In the genomic region with DNA sequence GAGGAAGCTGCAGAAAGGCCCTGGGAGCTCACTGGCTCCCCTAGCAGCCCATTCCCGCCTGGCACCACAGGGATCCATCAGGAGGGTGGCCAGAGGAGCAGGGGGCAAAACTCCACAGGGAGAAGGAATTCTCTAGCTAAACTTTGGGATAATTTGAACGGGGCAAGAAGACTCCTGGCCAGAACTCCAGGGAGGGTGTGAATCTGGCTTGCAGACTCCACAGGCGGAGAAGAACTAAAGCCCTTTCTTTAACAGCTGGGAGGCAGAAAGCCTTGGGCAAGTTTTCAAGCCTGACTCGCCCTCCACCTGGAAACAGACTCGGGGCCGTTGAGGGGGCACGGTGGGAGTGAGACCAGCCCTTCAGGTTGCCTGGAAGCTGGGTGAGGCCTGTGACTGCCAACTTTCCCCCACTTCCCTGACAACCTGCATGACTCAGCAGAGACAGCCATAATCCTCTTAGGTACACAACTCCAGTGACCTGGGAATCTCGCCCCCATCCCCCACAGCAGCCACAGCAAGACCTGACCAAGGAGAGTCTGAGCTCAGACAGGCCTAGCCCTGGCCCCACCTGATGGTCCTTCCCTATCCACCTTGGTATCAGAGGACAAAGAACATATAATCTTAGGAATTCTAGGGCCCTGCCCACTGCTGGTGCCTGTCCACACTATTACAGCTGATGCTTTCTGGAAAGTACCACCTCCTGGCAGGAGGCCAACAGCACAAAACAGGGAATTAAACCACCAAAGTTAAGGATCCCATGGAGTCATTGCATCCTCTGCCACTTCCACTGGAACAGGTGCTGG, we compare ENCODE assay signal across 18 cellular contexts. TPM values are rescaled to one million over a fixed set of nuclear protein-coding genes. Genes with fewer than 3 reads are reported as not detected.
DNase-seq lines count a peak whose midpoint lies in the region; ATAC-seq and TF ChIP-seq lines count a peak whose summit lies in the region.
"Had no signal": no experiment of that assay in that cellular context is flagged by ENCODE, and none has a peak within 500 bp of the region (broad histone marks: within the 10 kb centered on the region; RNA-seq: fewer than 3 reads in every experiment).

No MANE protein-coding gene starts in this region.

- H3K79me2 ChIP-seq in GM23338 (replicated peaks; ENCODE audit: insufficient read depth): no peaks in the 10 kb centered on the region

- ATAC-seq in GM23338 (no peak), RWPE2 (ENCODE audit: low read depth) (peak; percentile 44), GM21390 (IDR thresholded peaks at IDR 0.05; ENCODE audit: unreplicated experiment) (no peak)
- ATAC-seq: left lung, pancreas, SK-N-SH treated with all-trans-retinoic acid at 6 μM for 48 hours had no signal

- H3K27me3 Mint-ChIP-seq in GM23338 (ENCODE audit: insufficient read depth, low read depth, poor library complexity): peaks cover 3% of the 10 kb centered on the region

- no peaks in the 10 kb centered on the region; the same call in 1 of the 2 replicates for H3K9me2 ChIP-seq in GM23338 (ENCODE audit: insufficient read depth)

- peaks cover 5% of the 10 kb centered on the region for H3K9me3 ChIP-seq in RWPE2 (ENCODE audit: severe bottlenecking)
- peaks cover 4% of the 10 kb centered on the region for H3K9me3 ChIP-seq in suprapubic skin
- H3K9me3 ChIP-seq: ascending aorta, pancreas had no signal

- WGBS in suprapubic skin: 37% methylated on average over 7 of the region's 8 CpGs

- H3K27ac ChIP-seq in GM23338 (ENCODE audit: low read depth) (no peak overlapping the region), RWPE2 (ENCODE audit: poor library complexity, severe bottlenecking) (peak overlapping the region; percentile 16), suprapubic skin (no peak overlapping the region)
- H3K27ac ChIP-seq: ascending aorta, coronary artery, left lung, pancreas had no signal

- H3K27me3 ChIP-seq in GM23338 (ENCODE audit: insufficient read depth) (no peaks in the 10 kb centered on the region), RWPE2 (ENCODE audit: insufficient read depth, poor library complexity, severe bottlenecking) (no peaks in the 10 kb centered on the region), suprapubic skin (no peaks in the 10 kb centered on the region)
- H3K27me3 ChIP-seq: ascending aorta, left lung, pancreas had no signal

- H3K4me1 Mint-ChIP-seq in GM23338: peaks cover 5% of the 10 kb centered on the region; the same call in 1 of the 3 replicates

- no peaks in the 10 kb centered on the region for H3F3A ChIP-seq in GM23338 (replicated peaks; ENCODE audit: low read depth)

- H2AFZ ChIP-seq in GM23338: peak overlapping the region; percentile 28; the same call in 1 of the 2 replicates

- no peak for TF ChIP-seq POLR2A in suprapubic skin (IDR thresholded peaks at IDR 0.05)

- peaks cover 22% of the 10 kb centered on the region for H3K9me3 Mint-ChIP-seq in GM23338

- no peak for TF ChIP-seq EP300 in suprapubic skin (IDR thresholded peaks at IDR 0.05)

- DNase-seq in GM23338 (ENCODE audit: low spot score) (no peak), RWPE2 (ENCODE audit: low spot score) (no peak), glomerular visceral epithelial cell (ENCODE audit: extremely low spot score) (peak; percentile 25), retinal pigment epithelial cell (ENCODE audit: low read depth) (peak; percentile 65), SKM-1 (lab: John Stamatoyannopoulos, UW; ENCODE audit: unreplicated experiment) (no peak), NCI-H1417 (lab: John Stamatoyannopoulos, UW) (no peak), suprapubic skin (ENCODE audit: low spot score in 2 of 2) (no peak)
- DNase-seq: activated effector memory CD4-positive, alpha-beta T cell treated with Interleukin-2 at 50 U/mL for 16 hours; erythroblast; Karpas-422; NCI-H446; pancreas; stimulated activated naive CD4-positive, alpha-beta T cell treated with Interleukin-2 at 50 U/mL for 16 hours had no signal

- TF ChIP-seq CTCF in GM23338 (conservative IDR thresholded peaks at IDR 0.05; ENCODE audit: low read depth in 2 of 2): no peak
- TF ChIP-seq CTCF in RWPE2 (IDR thresholded peaks at IDR 0.05; ENCODE audit: poor library complexity, severe bottlenecking): no peak
- TF ChIP-seq CTCF in retinal pigment epithelial cell (conservative IDR thresholded peaks at IDR 0.05; ENCODE audit: low read depth, low read length): peak; percentile 14
- no peak for TF ChIP-seq CTCF in suprapubic skin (IDR thresholded peaks at IDR 0.05)

- no peak overlapping the region for H3K4me2 ChIP-seq in GM23338

- H3K4me3 Mint-ChIP-seq in GM23338: no peak overlapping the region

- no peaks in the 10 kb centered on the region for H4K20me1 ChIP-seq in GM23338 (replicated peaks; ENCODE audit: insufficient read depth)

- peaks cover 29% of the 10 kb centered on the region for H3K36me3 Mint-ChIP-seq in GM23338 (ENCODE audit: low read depth)

- H3K4me3 ChIP-seq in GM23338 (no peak overlapping the region), RWPE2 (ENCODE audit: severe bottlenecking) (no peak overlapping the region), retinal pigment epithelial cell (ENCODE audit: low read length) (no peak overlapping the region), suprapubic skin (no peak overlapping the region)
- H3K4me3 ChIP-seq: ascending aorta, coronary artery, left lung, pancreas had no signal

- H3K4me1 ChIP-seq in GM23338 (ENCODE audit: insufficient read depth): no peaks in the 10 kb centered on the region
- H3K4me1 ChIP-seq in RWPE2 (ENCODE audit: insufficient read depth, poor library complexity, severe bottlenecking): peaks cover 17% of the 10 kb centered on the region
- peaks cover 9% of the 10 kb centered on the region for H3K4me1 ChIP-seq in suprapubic skin
- H3K4me1 ChIP-seq: ascending aorta, left lung, pancreas had no signal

- H3K36me3 ChIP-seq in GM23338 (ENCODE audit: insufficient read depth): no peaks in the 10 kb centered on the region
- H3K36me3 ChIP-seq in RWPE2 (ENCODE audit: low read depth): no peaks in the 10 kb centered on the region
- H3K36me3 ChIP-seq in suprapubic skin: no peaks in the 10 kb centered on the region
- H3K36me3 ChIP-seq: ascending aorta, left lung, pancreas had no signal

- no peak overlapping the region; the same call in 1 of the 2 replicates for H3K27ac Mint-ChIP-seq in GM23338

TF ChIP-seq in GM23338, 12 proteins besides CTCF, POLR2A, EP300 and RAD21 (continues in another document):
- no peak for TF ChIP-seq EZH2 (IDR thresholded peaks at IDR 0.05; ENCODE audit: low read depth, unreplicated experiment)
- TF ChIP-seq POLR2AphosphoS5 (IDR thresholded peaks at IDR 0.05; ENCODE audit: low read depth): no peak
- no peak for TF ChIP-seq EZH2phosphoT487 (IDR thresholded peaks at IDR 0.05; ENCODE audit: unreplicated experiment)
- TF ChIP-seq, protein P1, sequence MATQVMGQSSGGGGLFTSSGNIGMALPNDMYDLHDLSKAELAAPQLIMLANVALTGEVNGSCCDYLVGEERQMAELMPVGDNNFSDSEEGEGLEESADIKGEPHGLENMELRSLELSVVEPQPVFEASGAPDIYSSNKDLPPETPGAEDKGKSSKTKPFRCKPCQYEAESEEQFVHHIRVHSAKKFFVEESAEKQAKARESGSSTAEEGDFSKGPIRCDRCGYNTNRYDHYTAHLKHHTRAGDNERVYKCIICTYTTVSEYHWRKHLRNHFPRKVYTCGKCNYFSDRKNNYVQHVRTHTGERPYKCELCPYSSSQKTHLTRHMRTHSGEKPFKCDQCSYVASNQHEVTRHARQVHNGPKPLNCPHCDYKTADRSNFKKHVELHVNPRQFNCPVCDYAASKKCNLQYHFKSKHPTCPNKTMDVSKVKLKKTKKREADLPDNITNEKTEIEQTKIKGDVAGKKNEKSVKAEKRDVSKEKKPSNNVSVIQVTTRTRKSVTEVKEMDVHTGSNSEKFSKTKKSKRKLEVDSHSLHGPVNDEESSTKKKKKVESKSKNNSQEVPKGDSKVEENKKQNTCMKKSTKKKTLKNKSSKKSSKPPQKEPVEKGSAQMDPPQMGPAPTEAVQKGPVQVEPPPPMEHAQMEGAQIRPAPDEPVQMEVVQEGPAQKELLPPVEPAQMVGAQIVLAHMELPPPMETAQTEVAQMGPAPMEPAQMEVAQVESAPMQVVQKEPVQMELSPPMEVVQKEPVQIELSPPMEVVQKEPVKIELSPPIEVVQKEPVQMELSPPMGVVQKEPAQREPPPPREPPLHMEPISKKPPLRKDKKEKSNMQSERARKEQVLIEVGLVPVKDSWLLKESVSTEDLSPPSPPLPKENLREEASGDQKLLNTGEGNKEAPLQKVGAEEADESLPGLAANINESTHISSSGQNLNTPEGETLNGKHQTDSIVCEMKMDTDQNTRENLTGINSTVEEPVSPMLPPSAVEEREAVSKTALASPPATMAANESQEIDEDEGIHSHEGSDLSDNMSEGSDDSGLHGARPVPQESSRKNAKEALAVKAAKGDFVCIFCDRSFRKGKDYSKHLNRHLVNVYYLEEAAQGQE (IDR thresholded peaks at IDR 0.05; ENCODE audit: unreplicated experiment): no peak
- no peak for TF ChIP-seq ZNF114 (CRISPR knock-in tag; IDR thresholded peaks at IDR 0.05)
- TF ChIP-seq JUNB (IDR thresholded peaks at IDR 0.05; ENCODE audit: unreplicated experiment): no peak
- no peak for TF ChIP-seq NANOG (IDR thresholded peaks at IDR 0.05; ENCODE audit: borderline replicate concordance)
- TF ChIP-seq ZNF331 (CRISPR knock-in tag; IDR thresholded peaks at IDR 0.05; ENCODE audit: low read depth): no peak
- TF ChIP-seq CREB1 (CRISPR knock-in tag; IDR thresholded peaks at IDR 0.05; ENCODE audit: low read depth): no peak
- TF ChIP-seq, protein P2, sequence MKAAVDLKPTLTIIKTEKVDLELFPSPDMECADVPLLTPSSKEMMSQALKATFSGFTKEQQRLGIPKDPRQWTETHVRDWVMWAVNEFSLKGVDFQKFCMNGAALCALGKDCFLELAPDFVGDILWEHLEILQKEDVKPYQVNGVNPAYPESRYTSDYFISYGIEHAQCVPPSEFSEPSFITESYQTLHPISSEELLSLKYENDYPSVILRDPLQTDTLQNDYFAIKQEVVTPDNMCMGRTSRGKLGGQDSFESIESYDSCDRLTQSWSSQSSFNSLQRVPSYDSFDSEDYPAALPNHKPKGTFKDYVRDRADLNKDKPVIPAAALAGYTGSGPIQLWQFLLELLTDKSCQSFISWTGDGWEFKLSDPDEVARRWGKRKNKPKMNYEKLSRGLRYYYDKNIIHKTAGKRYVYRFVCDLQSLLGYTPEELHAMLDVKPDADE (IDR thresholded peaks at IDR 0.05): no peak
- TF ChIP-seq STAT1 (IDR thresholded peaks at IDR 0.05; ENCODE audit: unreplicated experiment): no peak

RNA-seq across cellular contexts. Expression of a gene that starts 28.7 kb away (rescaled TPM):
- total RNA-seq in GM23338 (2014; rRNA removed; shearing (Covaris generic)): 7.5 and 9.4 TPM in 2 replicates
- 2.1 and 2.8 TPM in 2 replicates for polyA plus RNA-seq in GM23338 (2016; fragmentation: Nextera tagmentation; extraction: Ambion mirVana)
- 10 to 100 TPM in 1 of 4 donors, 1 to 10 TPM in 2, under 1 TPM in 1; 0.72 to 10.2 (median 5.9) TPM for total RNA-seq in suprapubic skin
- total RNA-seq: ascending aorta had no signal

RNA-seq across cellular contexts. Expression of a gene that starts 54.9 kb away (rescaled TPM):
- total RNA-seq in GM23338 (2014; rRNA removed; shearing (Covaris generic)): not detected in 2 replicates
- not detected in 2 replicates for polyA plus RNA-seq in GM23338 (2016; fragmentation: Nextera tagmentation; extraction: Ambion mirVana)
- total RNA-seq in suprapubic skin: under 1 TPM in 2 of 4 donors, not detected in 2; 0.36 to 0.81 TPM
- total RNA-seq: ascending aorta had no signal

Comparison
In these comparisons a context has a peak if more than half of its experiments do, and no peak if none do; other contexts are left out.
1. DNase-seq: peak in glomerular visceral epithelial cell (single experiment) and retinal pigment epithelial cell (single experiment); none in GM23338 (single experiment), RWPE2 (single experiment), SKM-1 (single experiment), NCI-H1417 (0 of 3) and suprapubic skin (0 of 2).